In the genomic region with DNA sequence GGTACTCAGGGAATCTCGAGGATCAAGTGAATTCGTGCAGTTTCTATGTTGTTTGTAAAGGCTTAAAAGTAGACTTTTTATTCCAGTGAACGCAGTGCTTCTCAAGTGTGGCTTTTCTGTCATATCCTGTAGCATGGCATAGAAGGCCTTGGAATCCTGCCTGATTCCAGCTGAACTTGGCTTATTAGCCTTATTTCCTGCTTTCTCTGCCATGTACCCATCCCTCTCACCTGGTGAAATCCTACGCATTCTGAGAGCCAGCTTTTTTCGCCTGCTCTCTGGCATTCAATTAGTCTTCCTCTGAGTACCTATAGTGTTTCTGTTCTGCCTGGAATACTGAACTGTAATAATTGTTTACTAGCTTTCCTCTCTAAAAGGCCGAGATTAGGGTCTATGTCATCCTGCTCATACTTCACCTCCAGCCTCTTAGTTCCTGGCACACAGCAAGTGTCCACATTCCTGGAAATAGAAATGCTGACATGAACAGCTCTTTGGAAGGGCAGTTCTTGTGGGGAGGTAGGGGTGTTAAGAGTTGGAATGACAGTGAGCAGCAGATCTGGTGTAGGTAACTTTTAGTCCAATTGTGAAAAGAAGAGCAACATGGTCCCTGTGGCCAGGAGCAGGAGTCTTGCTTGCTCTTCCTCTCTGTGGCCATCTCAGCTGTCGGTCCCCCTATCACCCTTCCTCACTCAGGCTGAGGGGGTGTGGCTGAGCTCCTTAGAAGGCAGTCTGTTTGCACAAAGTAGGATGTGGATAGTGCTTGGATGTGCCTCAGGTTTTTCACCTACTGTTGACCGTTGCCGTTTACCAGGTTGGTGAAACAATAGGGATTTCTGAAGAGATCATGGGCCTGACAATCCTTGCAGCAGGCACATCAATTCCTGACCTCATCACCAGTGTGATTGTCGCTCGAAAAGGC, we compare ENCODE assay signal across 1 cellular context.
TF ChIP-seq lines count a peak whose summit lies in the region.

No MANE protein-coding gene starts in this region.

TF ChIP-seq in WTC11, 78 proteins besides CTCF, POLR2A, EP300 and RAD21 (continued from another document):
- TF ChIP-seq GABPB1 (CRISPR knock-in tag; IDR thresholded peaks at IDR 0.05), result no peak
- TF ChIP-seq, protein P1, sequence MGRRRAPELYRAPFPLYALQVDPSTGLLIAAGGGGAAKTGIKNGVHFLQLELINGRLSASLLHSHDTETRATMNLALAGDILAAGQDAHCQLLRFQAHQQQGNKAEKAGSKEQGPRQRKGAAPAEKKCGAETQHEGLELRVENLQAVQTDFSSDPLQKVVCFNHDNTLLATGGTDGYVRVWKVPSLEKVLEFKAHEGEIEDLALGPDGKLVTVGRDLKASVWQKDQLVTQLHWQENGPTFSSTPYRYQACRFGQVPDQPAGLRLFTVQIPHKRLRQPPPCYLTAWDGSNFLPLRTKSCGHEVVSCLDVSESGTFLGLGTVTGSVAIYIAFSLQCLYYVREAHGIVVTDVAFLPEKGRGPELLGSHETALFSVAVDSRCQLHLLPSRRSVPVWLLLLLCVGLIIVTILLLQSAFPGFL (CRISPR knock-in tag; IDR thresholded peaks at IDR 0.05; ENCODE audit: borderline replicate concordance), result no peak
- TF ChIP-seq TCF7 (CRISPR knock-in tag; IDR thresholded peaks at IDR 0.05; ENCODE audit: low read depth), result no peak
